ENCODE assay signal across 10 cellular contexts in the genomic region with DNA sequence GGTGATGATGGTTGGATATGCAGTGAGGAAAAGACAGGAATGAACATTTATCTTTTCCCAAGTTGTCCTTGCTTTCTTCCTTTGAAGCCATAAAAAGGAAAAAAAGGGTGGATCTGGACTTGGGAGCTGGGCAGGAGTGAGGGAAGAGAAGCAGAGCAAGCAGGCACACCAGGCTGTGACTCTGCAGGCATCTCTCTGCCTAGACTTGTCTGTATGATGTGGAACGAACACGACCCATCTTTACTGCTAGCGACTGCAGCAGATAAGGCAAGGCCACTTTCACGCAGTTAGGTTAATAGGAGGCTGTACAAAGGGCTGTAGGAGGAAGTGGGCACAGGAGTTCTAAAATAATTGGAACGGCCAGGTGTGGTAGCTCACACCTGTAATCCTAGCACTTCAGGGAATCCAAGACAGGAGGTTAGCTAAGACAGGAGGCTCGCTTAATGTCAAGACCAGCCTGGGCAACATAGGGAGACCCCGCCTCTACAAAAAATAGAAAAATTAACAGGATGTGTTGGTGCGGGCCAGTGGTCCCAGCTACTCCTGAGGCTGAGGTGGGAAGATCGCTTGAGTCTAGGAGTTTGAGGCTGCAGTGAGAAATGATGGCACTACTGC. TPM values are rescaled to one million over a fixed set of nuclear protein-coding genes. Genes with fewer than 3 reads are reported as not detected.
DNase-seq lines count a peak whose midpoint lies in the region; ATAC-seq, FAIRE-seq and TF ChIP-seq lines count a peak whose summit lies in the region.
"Had no signal": no experiment of that assay in that cellular context is flagged by ENCODE, and none has a peak within 500 bp of the region (broad histone marks: within the 10 kb centered on the region; RNA-seq: fewer than 3 reads in every experiment).

No MANE protein-coding gene starts in this region.

- H3K36me3 Mint-ChIP-seq in stimulated activated naive CD8-positive, alpha-beta T cell treated with anti-CD3 and anti-CD28 coated beads, Interleukin-15, Interleukin-2, amounts not matched to agents 100 ng/mL and 50 ng/mL, for 24 hours (ENCODE audit: low read depth) = peaks cover 21% of the 10 kb centered on the region
- peaks cover 13% of the 10 kb centered on the region for H3K36me3 Mint-ChIP-seq in activated CD4-positive, alpha-beta memory T cell treated with anti-CD3 and anti-CD28 coated beads for 36 hours
- H3K36me3 Mint-ChIP-seq in type B pancreatic cell = no peaks in the 10 kb centered on the region

- H3K9me2 ChIP-seq in PC-3 (replicated peaks; ENCODE audit: low read length) = no peaks in the 10 kb centered on the region

- H3K27ac ChIP-seq in lower lobe of right lung (no peak overlapping the region), PC-3 (ENCODE audit: low read length) (no peak overlapping the region)
- H3K27ac ChIP-seq: upper lobe of right lung had no signal

- peaks cover 20% of the 10 kb centered on the region for H4K20me1 ChIP-seq in PC-3 (ENCODE audit: low read length)

- H3K4me2 ChIP-seq in PC-3 (ENCODE audit: low read length) = no peak overlapping the region

- H3K27me3 ChIP-seq in lower lobe of right lung (ENCODE audit: low read depth) (no peaks in the 10 kb centered on the region), PC-3 (ENCODE audit: low read length) (no peaks in the 10 kb centered on the region)
- H3K27me3 ChIP-seq: upper lobe of right lung had no signal

- H3K9me3 ChIP-seq in lower lobe of right lung = no peaks in the 10 kb centered on the region
- no peaks in the 10 kb centered on the region for H3K9me3 ChIP-seq in PC-3 (ENCODE audit: low read length)
- H3K9me3 ChIP-seq: upper lobe of right lung had no signal

- H3K4me1 ChIP-seq in lower lobe of right lung (peaks cover 35% of the 10 kb centered on the region), PC-3 (ENCODE audit: insufficient read depth, low read length) (peaks cover 9% of the 10 kb centered on the region)

- CTCF ChIA-PET in activated CD4-positive, alpha-beta memory T cell treated with anti-CD3 and anti-CD28 coated beads for 36 hours (lab: Charles Lee) = interaction anchor here (0.7 to 2.3 kb wide), 5 partner anchors 19 to 225 kb away, joined by 3 to 11 read pairs (median 3); no protein-coding TSS in a partner anchor
- CTCF ChIA-PET in PC-3 (lab: Charles Lee) = no interaction called here

- intact Hi-C loops in activated CD4-positive, alpha-beta memory T cell treated with anti-CD3 and anti-CD28 coated beads for 36 hours (cut with micrococcal nuclease) = loop anchor here (5.0 to 10.0 kb wide), 3 partner anchors 36 to 1274 kb away; a partner anchor contains a TSS
- intact Hi-C loops in lower lobe of right lung (cut with DNase I) (no loop called here), PC-3 (cut with micrococcal nuclease) (no loop called here)

- peaks cover 10% of the 10 kb centered on the region for H3K9me3 Mint-ChIP-seq in stimulated activated naive CD8-positive, alpha-beta T cell treated with anti-CD3 and anti-CD28 coated beads, Interleukin-15, Interleukin-2, amounts not matched to agents 100 ng/mL and 50 ng/mL, for 24 hours
- H3K9me3 Mint-ChIP-seq in activated CD4-positive, alpha-beta memory T cell treated with anti-CD3 and anti-CD28 coated beads for 36 hours = peaks cover 13% of the 10 kb centered on the region
- H3K9me3 Mint-ChIP-seq in type B pancreatic cell = peaks cover 5% of the 10 kb centered on the region

- BruUV-seq in PC-3 (replicated peaks; lab: Mats Ljungman, UMichigan) = no TSS peak

- DNase-seq in stimulated activated naive CD8-positive, alpha-beta T cell treated with anti-CD3 and anti-CD28 coated beads, Interleukin-15, Interleukin-2, amounts not matched to agents 100 U/mL and 50 U/mL, for 24 hours = no peak
- no peak for DNase-seq in activated CD4-positive, alpha-beta memory T cell treated with anti-CD3 and anti-CD28 coated beads for 36 hours
- no peak for DNase-seq in lower lobe of right lung
- DNase-seq in type B pancreatic cell (ENCODE audit: extremely low spot score, unreplicated experiment) = no peak
- DNase-seq in GM12891 (ENCODE audit: insufficient read length, low spot score) = no peak
- DNase-seq in PC-3 = no peak
- DNase-seq: upper lobe of right lung had no signal

- no peak overlapping the region for H3K9ac ChIP-seq in PC-3 (ENCODE audit: low read length)

- H3K27me3 Mint-ChIP-seq in stimulated activated naive CD8-positive, alpha-beta T cell treated with anti-CD3 and anti-CD28 coated beads, Interleukin-15, Interleukin-2, amounts not matched to agents 100 ng/mL and 50 ng/mL, for 24 hours = no peaks in the 10 kb centered on the region
- H3K27me3 Mint-ChIP-seq in activated CD4-positive, alpha-beta memory T cell treated with anti-CD3 and anti-CD28 coated beads for 36 hours = no peaks in the 10 kb centered on the region
- H3K27me3 Mint-ChIP-seq in type B pancreatic cell = peaks cover 10% of the 10 kb centered on the region

- H3K27ac Mint-ChIP-seq in stimulated activated naive CD8-positive, alpha-beta T cell treated with anti-CD3 and anti-CD28 coated beads, Interleukin-15, Interleukin-2, amounts not matched to agents 100 ng/mL and 50 ng/mL, for 24 hours = peak overlapping the region; percentile 65
- no peak overlapping the region for H3K27ac Mint-ChIP-seq in activated CD4-positive, alpha-beta memory T cell treated with anti-CD3 and anti-CD28 coated beads for 36 hours
- H3K27ac Mint-ChIP-seq in type B pancreatic cell = peak overlapping the region; percentile 48

- no peak for FAIRE-seq in GM12891 (lab: Jason Lieb, UNC)
- FAIRE-seq: colon had no signal

- POLR2A ChIA-PET in activated CD4-positive, alpha-beta memory T cell treated with anti-CD3 and anti-CD28 coated beads for 36 hours (lab: Charles Lee) = interaction anchor here (0.6 to 2.0 kb wide), 3 partner anchors 13 to 225 kb away, joined by 3 to 8 read pairs (median 3); no protein-coding TSS in a partner anchor
- POLR2A ChIA-PET in PC-3 (lab: Charles Lee; ENCODE audit: unreplicated experiment) = interaction anchor here (0.6 kb wide), 1 partner anchor 203 kb away, joined by 3 read pairs; no protein-coding TSS in a partner anchor

- no peaks in the 10 kb centered on the region for H3F3A ChIP-seq in PC-3 (ENCODE audit: low read length, unreplicated experiment)

- H3K36me3 ChIP-seq in lower lobe of right lung (no peaks in the 10 kb centered on the region), PC-3 (ENCODE audit: low read depth, low read length) (no peaks in the 10 kb centered on the region)
- H3K36me3 ChIP-seq: upper lobe of right lung had no signal

- H3K4me3 ChIP-seq in lower lobe of right lung (peak overlapping the region; percentile 94), PC-3 (ENCODE audit: low read length) (no peak overlapping the region)

- H3K79me2 ChIP-seq in PC-3 (ENCODE audit: low read length) = peaks cover 36% of the 10 kb centered on the region

- TF ChIP-seq CTCF in lower lobe of right lung (IDR thresholded peaks at IDR 0.05) = no peak
- no peak for TF ChIP-seq CTCF in type B pancreatic cell (conservative IDR thresholded peaks at IDR 0.05)
- no peak for TF ChIP-seq CTCF in PC-3 (conservative IDR thresholded peaks at IDR 0.05; ENCODE audit: low read depth, low read length)

- no peak for TF ChIP-seq POLR2A in GM12891 (IDR thresholded peaks at IDR 0.05; ENCODE audit: low read depth, low read length)

- H3K4me1 Mint-ChIP-seq in stimulated activated naive CD8-positive, alpha-beta T cell treated with anti-CD3 and anti-CD28 coated beads, Interleukin-15, Interleukin-2, amounts not matched to agents 100 ng/mL and 50 ng/mL, for 24 hours (ENCODE audit: low read depth) = peaks cover 39% of the 10 kb centered on the region
- H3K4me1 Mint-ChIP-seq in activated CD4-positive, alpha-beta memory T cell treated with anti-CD3 and anti-CD28 coated beads for 36 hours (ENCODE audit: low read depth) = peaks cover 30% of the 10 kb centered on the region
- peaks cover 21% of the 10 kb centered on the region for H3K4me1 Mint-ChIP-seq in type B pancreatic cell (ENCODE audit: unreplicated experiment)

- no peak for ATAC-seq in stimulated activated naive CD8-positive, alpha-beta T cell treated with anti-CD3 and anti-CD28 coated beads, Interleukin-15, Interleukin-2, amounts not matched to agents 100 U/mL and 50 U/mL, for 24 hours
- ATAC-seq in lower lobe of right lung (no peak), GM21619 (IDR thresholded peaks at IDR 0.05; ENCODE audit: unreplicated experiment) (no peak), PC-3 (no peak)

- peak overlapping the region; percentile 78 for H3K4me3 Mint-ChIP-seq in stimulated activated naive CD8-positive, alpha-beta T cell treated with anti-CD3 and anti-CD28 coated beads, Interleukin-15, Interleukin-2, amounts not matched to agents 100 ng/mL and 50 ng/mL, for 24 hours
- peak overlapping the region; percentile 74 for H3K4me3 Mint-ChIP-seq in activated CD4-positive, alpha-beta memory T cell treated with anti-CD3 and anti-CD28 coated beads for 36 hours
- H3K4me3 Mint-ChIP-seq in type B pancreatic cell = peak overlapping the region; percentile 89

- no peak overlapping the region for H2AFZ ChIP-seq in PC-3 (ENCODE audit: low read length)

TF ChIP-seq in GM12891, 5 proteins besides CTCF, POLR2A, EP300 and RAD21:
- no peak for TF ChIP-seq SPI1 (IDR thresholded peaks at IDR 0.05; ENCODE audit: low read depth, low read length)
- no peak for TF ChIP-seq PAX5 (IDR thresholded peaks at IDR 0.05; ENCODE audit: insufficient read depth, low read length, severe bottlenecking)
- no peak for TF ChIP-seq POU2F2 (IDR thresholded peaks at IDR 0.05; ENCODE audit: low read depth, low read length)
- no peak for TF ChIP-seq TAF1 (IDR thresholded peaks at IDR 0.05; ENCODE audit: low read depth, low read length)
- TF ChIP-seq POLR2AphosphoS5 (IDR thresholded peaks at IDR 0.05; ENCODE audit: low read depth, low read length) = no peak

RNA-seq across cellular contexts. Expression of a gene that starts 1.0 kb away (rescaled TPM):
- total RNA-seq in activated CD4-positive, alpha-beta memory T cell treated with anti-CD3 and anti-CD28 coated beads for 36 hours = 10 to 100 TPM; 66.9 to 68.5 TPM
- total RNA-seq in lower lobe of right lung (46.0 TPM), type B pancreatic cell (ENCODE audit: low replicate concordance) (51.6 and 63.2 TPM in 2 replicates), PC-3 (2014; rRNA removed) (31.0 and 32.4 TPM in 2 replicates)
- polyA plus RNA-seq in GM12891 (2012; ENCODE audit: low read depth, missing spikeins) = 45.5 TPM
